Comparison of ENCODE assay signal across 8 cellular contexts in genomic region chr14:105398044-105398725, GRCh38. TPM values are rescaled to one million over a fixed set of nuclear protein-coding genes. Genes with fewer than 3 reads are reported as not detected.
DNase-seq lines count a peak whose midpoint lies in the region; ATAC-seq and TF ChIP-seq lines count a peak whose summit lies in the region.

TEX22 (plus strand) TSS chr14:105398538; CDS start chr14:105399341, 803 bp downstream.

- no peaks in the 10 kb centered on the region for H3K9me2 ChIP-seq in neural cell (ENCODE audit: insufficient read depth, low read length)

- peaks cover 5% of the 10 kb centered on the region for H3K4me1 Mint-ChIP-seq in activated T-helper 17 cell treated with anti-CD3 and anti-CD28 coated beads, Interleukin-2, amount 50 U/mL, for 72 hours
- peaks cover 27% of the 10 kb centered on the region for H3K4me1 Mint-ChIP-seq in stimulated activated naive CD8-positive, alpha-beta T cell treated with anti-CD3 and anti-CD28 coated beads, Interleukin-15, Interleukin-2, amounts not matched to agents 100 ng/mL and 50 ng/mL, for 24 hours (ENCODE audit: low read depth)

- H3F3A ChIP-seq in neural cell (ENCODE audit: insufficient read depth, low read length, poor library complexity, severe bottlenecking) = no peaks in the 10 kb centered on the region

- TF ChIP-seq RAD21 in neural cell (conservative IDR thresholded peaks at IDR 0.05) = no peak

- peak within 1 kb of the TSS; percentile 78 for H3K27ac ChIP-seq in neural cell (ENCODE audit: low read length)

- H3K9me3 ChIP-seq in neural cell (ENCODE audit: low read length) = no peaks in the 10 kb centered on the region

- H3K27ac Mint-ChIP-seq in activated T-helper 17 cell treated with anti-CD3 and anti-CD28 coated beads, Interleukin-2, amount 50 U/mL, for 72 hours = peak within 1 kb of the TSS; percentile 74
- peak within 1 kb of the TSS; percentile 90 for H3K27ac Mint-ChIP-seq in stimulated activated naive CD8-positive, alpha-beta T cell treated with anti-CD3 and anti-CD28 coated beads, Interleukin-15, Interleukin-2, amounts not matched to agents 100 ng/mL and 50 ng/mL, for 24 hours

- H2AFZ ChIP-seq in neural cell (ENCODE audit: low read depth, low read length) = peak within 1 kb of the TSS; percentile 54

- no peaks in the 10 kb centered on the region for H3K36me3 ChIP-seq in neural cell (ENCODE audit: insufficient read depth, low read length)

- no peaks in the 10 kb centered on the region for H3K27me3 ChIP-seq in neural cell (ENCODE audit: insufficient read depth, low read depth, low read length)

- ATAC-seq in GM21576 (IDR thresholded peaks at IDR 0.05; ENCODE audit: unreplicated experiment) = peak; percentile 68
- peak; percentile 92 for ATAC-seq in activated T-helper 17 cell treated with anti-CD3 and anti-CD28 coated beads, Interleukin-2, amount 50 U/mL, for 72 hours (replicated peaks)

- no peaks in the 10 kb centered on the region for H3K27me3 Mint-ChIP-seq in activated T-helper 17 cell treated with anti-CD3 and anti-CD28 coated beads, Interleukin-2, amount 50 U/mL, for 72 hours
- H3K27me3 Mint-ChIP-seq in stimulated activated naive CD8-positive, alpha-beta T cell treated with anti-CD3 and anti-CD28 coated beads, Interleukin-15, Interleukin-2, amounts not matched to agents 100 ng/mL and 50 ng/mL, for 24 hours = no peaks in the 10 kb centered on the region

- H3K4me3 ChIP-seq in fibroblast of pulmonary artery (replicated peaks; ENCODE audit: low read depth, low read length) (peak within 1 kb of the TSS; percentile 72), neural cell (ENCODE audit: low read length) (peak within 1 kb of the TSS; percentile 91)

- peaks cover 18% of the 10 kb centered on the region for H3K36me3 Mint-ChIP-seq in activated T-helper 17 cell treated with anti-CD3 and anti-CD28 coated beads, Interleukin-2, amount 50 U/mL, for 72 hours (ENCODE audit: low read depth)
- peaks cover 33% of the 10 kb centered on the region for H3K36me3 Mint-ChIP-seq in stimulated activated naive CD8-positive, alpha-beta T cell treated with anti-CD3 and anti-CD28 coated beads, Interleukin-15, Interleukin-2, amounts not matched to agents 100 ng/mL and 50 ng/mL, for 24 hours (ENCODE audit: low read depth)

- DNase-seq in DMS 273 treated with DMSO at 0.1 percent for 48 hours (lab: John Stamatoyannopoulos, UW) (peak; percentile 49), KG1 (lab: John Stamatoyannopoulos, UW) (peak; percentile 85), RPMI7951 (ENCODE audit: low read depth) (peak; percentile 72), fibroblast of pulmonary artery (ENCODE audit: low read depth) (peak; percentile 81)

- no peak for TF ChIP-seq EP300 in neural cell (conservative IDR thresholded peaks at IDR 0.05; ENCODE audit: poor library complexity, severe bottlenecking)

- no peaks in the 10 kb centered on the region for H3K79me2 ChIP-seq in neural cell (replicated peaks; ENCODE audit: insufficient read depth, low read length)

- peak within 1 kb of the TSS; percentile 72 for H3K4me3 Mint-ChIP-seq in activated T-helper 17 cell treated with anti-CD3 and anti-CD28 coated beads, Interleukin-2, amount 50 U/mL, for 72 hours
- H3K4me3 Mint-ChIP-seq in stimulated activated naive CD8-positive, alpha-beta T cell treated with anti-CD3 and anti-CD28 coated beads, Interleukin-15, Interleukin-2, amounts not matched to agents 100 ng/mL and 50 ng/mL, for 24 hours = peak within 1 kb of the TSS; percentile 90

- H3K4me2 ChIP-seq in neural cell (ENCODE audit: low read length) = peak within 1 kb of the TSS; percentile 88

- peaks cover 9% of the 10 kb centered on the region for H3K9me3 Mint-ChIP-seq in activated T-helper 17 cell treated with anti-CD3 and anti-CD28 coated beads, Interleukin-2, amount 50 U/mL, for 72 hours
- peaks cover 14% of the 10 kb centered on the region for H3K9me3 Mint-ChIP-seq in stimulated activated naive CD8-positive, alpha-beta T cell treated with anti-CD3 and anti-CD28 coated beads, Interleukin-15, Interleukin-2, amounts not matched to agents 100 ng/mL and 50 ng/mL, for 24 hours

- H3K9ac ChIP-seq in neural cell (ENCODE audit: low read length) = peak within 1 kb of the TSS; percentile 83

- peak; percentile 9 for TF ChIP-seq CTCF in fibroblast of pulmonary artery (IDR thresholded peaks at IDR 0.05; ENCODE audit: low read length, missing control alignments)
- TF ChIP-seq CTCF in neural cell (IDR thresholded peaks at IDR 0.05; ENCODE audit: poor library complexity, severe bottlenecking) = no peak

- no peaks in the 10 kb centered on the region for H4K20me1 ChIP-seq in neural cell (ENCODE audit: insufficient read depth)

TF ChIP-seq in neural cell, 6 proteins besides CTCF, POLR2A, EP300 and RAD21:
- peak; percentile 50 for TF ChIP-seq TAF1 (IDR thresholded peaks at IDR 0.05; ENCODE audit: low read depth)
- TF ChIP-seq REST (IDR thresholded peaks at IDR 0.05; ENCODE audit: borderline replicate concordance) = no peak
- peak; percentile 88 for TF ChIP-seq POLR2AphosphoS5 (IDR thresholded peaks at IDR 0.05)

RNA-seq across cellular contexts. Expression of gene TEX22, which starts in this region (rescaled TPM):
- total RNA-seq in RPMI7951 (2014; rRNA removed; shearing (Covaris generic)) = not detected in 2 replicates
- total RNA-seq in activated T-helper 17 cell treated with anti-CD3 and anti-CD28 coated beads, Interleukin-2, amount 50 U/mL, for 72 hours = 1 to 10 TPM in 1 of 2 donors, under 1 TPM in 1; 0.95 to 3.7 TPM
- polyA plus RNA-seq in neural cell = 0.22 TPM in 1 of 2 replicates, not detected in the other
- 0.69 TPM in 1 of 2 replicates, not detected in the other for polyA minus RNA-seq in neural cell

Comparison
In these comparisons a context has a peak if more than half of its experiments do, and no peak if none do; other contexts are left out.
1. Peak in every context shown above with its lines: DNase-seq, ATAC-seq, H3K4me3 ChIP-seq and H3K27ac ChIP-seq.
2. Peak in DNase-seq in RPMI7951; RNA of the gene not detected or under 1 TPM.